Comparison of ENCODE assay signal across 13 cellular contexts in genomic region chr3:134542287-134542686, GRCh38.
"Had no signal": no experiment of that assay in that cellular context is flagged by ENCODE, and none has a peak within 500 bp of the region (broad histone marks: within the 10 kb centered on the region; RNA-seq: fewer than 3 reads in every experiment).

No MANE protein-coding gene starts in this region.

- H3K9me3 Mint-ChIP-seq: activated CD4-positive, alpha-beta memory T cell treated with anti-CD3 and anti-CD28 coated beads for 36 hours; activated naive CD8-positive, alpha-beta T cell treated with anti-CD3 and anti-CD28 coated beads, Interleukin-2, amount 10 ng/mL, durations not matched to agents 7 days and 5 days; nephron had no signal

- H3K4me1 Mint-ChIP-seq: nephron, T-helper 17 cell had no signal

- H3K4me3 ChIP-seq: breast epithelium, esophagus muscularis mucosa, sigmoid colon, transverse colon had no signal

- H3K27me3 ChIP-seq: breast epithelium, esophagus muscularis mucosa, sigmoid colon, transverse colon had no signal

- H3K4me1 ChIP-seq: breast epithelium, esophagus muscularis mucosa, sigmoid colon, transverse colon had no signal

- H3K27ac Mint-ChIP-seq: activated CD4-positive, alpha-beta memory T cell treated with anti-CD3 and anti-CD28 coated beads for 36 hours; activated naive CD8-positive, alpha-beta T cell treated with anti-CD3 and anti-CD28 coated beads, Interleukin-2, amount 10 ng/mL, durations not matched to agents 7 days and 5 days; nephron; T-helper 17 cell had no signal

- H3K27ac ChIP-seq: breast epithelium, esophagus muscularis mucosa, sigmoid colon, transverse colon had no signal

- H3K27me3 Mint-ChIP-seq: activated CD4-positive, alpha-beta memory T cell treated with anti-CD3 and anti-CD28 coated beads for 36 hours; activated naive CD8-positive, alpha-beta T cell treated with anti-CD3 and anti-CD28 coated beads, Interleukin-2, amount 10 ng/mL, durations not matched to agents 7 days and 5 days; T-helper 17 cell had no signal

- H3K4me3 Mint-ChIP-seq: activated CD4-positive, alpha-beta memory T cell treated with anti-CD3 and anti-CD28 coated beads for 36 hours; activated naive CD8-positive, alpha-beta T cell treated with anti-CD3 and anti-CD28 coated beads, Interleukin-2, amount 10 ng/mL, durations not matched to agents 7 days and 5 days; nephron; T-helper 17 cell had no signal

- ATAC-seq: T-helper 17 cell had no signal

- DNase-seq: activated CD4-positive, alpha-beta memory T cell treated with anti-CD3 and anti-CD28 coated beads for 36 hours; activated CD4-positive, alpha-beta T cell treated with anti-CD3 and anti-CD28 coated beads for 1 hour; activated naive CD8-positive, alpha-beta T cell treated with anti-CD3 and anti-CD28 coated beads, Interleukin-2, amount 10 ng/mL, durations not matched to agents 7 days and 5 days; aorta; sigmoid colon; stimulated activated CD4-positive, alpha-beta T cell treated with anti-CD3 and anti-CD28 coated beads, Interleukin-12 subunit alpha, Interleukin-12 subunit beta, amount 100 ng/mL, for 4 hours; stimulated activated naive CD4-positive, alpha-beta T cell; substantia nigra; T-helper 17 cell; transverse colon had no signal
